In the genomic region with DNA sequence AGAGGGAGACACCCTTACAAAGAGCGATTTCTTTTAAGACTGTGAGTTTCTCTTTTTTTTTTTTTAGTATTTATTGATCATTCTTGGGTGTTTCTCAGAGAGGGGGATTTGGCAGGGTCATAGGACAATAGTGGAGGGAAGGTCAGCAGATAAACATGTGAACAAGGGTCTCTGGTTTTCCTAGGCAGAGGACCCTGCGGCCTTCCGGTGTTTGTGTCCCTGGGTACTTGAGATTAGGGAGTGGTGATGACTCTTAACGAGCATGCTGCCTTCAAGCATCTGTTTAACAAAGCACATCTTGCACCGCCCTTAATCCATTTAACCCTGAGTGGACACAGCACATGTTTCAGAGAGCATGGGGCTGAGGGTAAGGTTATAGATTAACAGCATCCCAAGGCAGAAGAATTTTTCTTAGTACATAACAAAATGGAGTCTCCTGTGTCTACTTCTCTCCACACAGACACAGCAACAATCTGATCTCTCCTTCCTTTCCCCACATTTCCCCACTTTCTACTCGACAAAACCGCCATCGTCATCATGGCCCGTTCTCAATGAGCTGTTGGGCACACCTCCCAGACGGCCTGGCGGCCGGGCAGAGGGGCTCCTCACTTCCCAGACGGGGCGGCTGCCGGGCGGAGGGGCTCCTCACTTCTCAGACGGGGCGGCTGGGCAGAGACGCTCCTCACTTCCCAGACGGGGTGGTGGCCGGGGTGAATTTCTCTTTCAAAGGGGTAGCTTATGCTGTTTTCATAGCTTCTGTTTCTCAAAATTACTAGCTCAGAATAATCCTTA, we compare ENCODE assay signal across 1 cellular context.
A peak's percentile ranks its signal among the peaks of the same experiment; 100 is the strongest.
TF ChIP-seq lines count a peak whose summit lies in the region.
"Not testable (repeated sequence)": the region's sequence is repeated elsewhere in the genome, so short reads cannot be mapped to it uniquely, and the experiment has no call there.

No MANE protein-coding gene starts in this region.

TF ChIP-seq in K562, 482 proteins besides CTCF, POLR2A, EP300 and RAD21 (continued from another document and continues in another):
- TF ChIP-seq, protein P1, sequence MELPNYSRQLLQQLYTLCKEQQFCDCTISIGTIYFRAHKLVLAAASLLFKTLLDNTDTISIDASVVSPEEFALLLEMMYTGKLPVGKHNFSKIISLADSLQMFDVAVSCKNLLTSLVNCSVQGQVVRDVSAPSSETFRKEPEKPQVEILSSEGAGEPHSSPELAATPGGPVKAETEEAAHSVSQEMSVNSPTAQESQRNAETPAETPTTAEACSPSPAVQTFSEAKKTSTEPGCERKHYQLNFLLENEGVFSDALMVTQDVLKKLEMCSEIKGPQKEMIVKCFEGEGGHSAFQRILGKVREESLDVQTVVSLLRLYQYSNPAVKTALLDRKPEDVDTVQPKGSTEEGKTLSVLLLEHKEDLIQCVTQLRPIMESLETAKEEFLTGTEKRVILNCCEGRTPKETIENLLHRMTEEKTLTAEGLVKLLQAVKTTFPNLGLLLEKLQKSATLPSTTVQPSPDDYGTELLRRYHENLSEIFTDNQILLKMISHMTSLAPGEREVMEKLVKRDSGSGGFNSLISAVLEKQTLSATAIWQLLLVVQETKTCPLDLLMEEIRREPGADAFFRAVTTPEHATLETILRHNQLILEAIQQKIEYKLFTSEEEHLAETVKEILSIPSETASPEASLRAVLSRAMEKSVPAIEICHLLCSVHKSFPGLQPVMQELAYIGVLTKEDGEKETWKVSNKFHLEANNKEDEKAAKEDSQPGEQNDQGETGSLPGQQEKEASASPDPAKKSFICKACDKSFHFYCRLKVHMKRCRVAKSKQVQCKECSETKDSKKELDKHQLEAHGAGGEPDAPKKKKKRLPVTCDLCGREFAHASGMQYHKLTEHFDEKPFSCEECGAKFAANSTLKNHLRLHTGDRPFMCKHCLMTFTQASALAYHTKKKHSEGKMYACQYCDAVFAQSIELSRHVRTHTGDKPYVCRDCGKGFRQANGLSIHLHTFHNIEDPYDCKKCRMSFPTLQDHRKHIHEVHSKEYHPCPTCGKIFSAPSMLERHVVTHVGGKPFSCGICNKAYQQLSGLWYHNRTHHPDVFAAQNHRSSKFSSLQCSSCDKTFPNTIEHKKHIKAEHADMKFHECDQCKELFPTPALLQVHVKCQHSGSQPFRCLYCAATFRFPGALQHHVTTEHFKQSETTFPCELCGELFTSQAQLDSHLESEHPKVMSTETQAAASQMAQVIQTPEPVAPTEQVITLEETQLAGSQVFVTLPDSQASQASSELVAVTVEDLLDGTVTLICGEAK (IDR thresholded peaks at IDR 0.05): peak; percentile 59; the same call in 1 of the 2 replicates
- TF ChIP-seq, protein P1 (CRISPR knock-in tag; IDR thresholded peaks at IDR 0.05): not testable (repeated sequence)
- TF ChIP-seq, protein P2, sequence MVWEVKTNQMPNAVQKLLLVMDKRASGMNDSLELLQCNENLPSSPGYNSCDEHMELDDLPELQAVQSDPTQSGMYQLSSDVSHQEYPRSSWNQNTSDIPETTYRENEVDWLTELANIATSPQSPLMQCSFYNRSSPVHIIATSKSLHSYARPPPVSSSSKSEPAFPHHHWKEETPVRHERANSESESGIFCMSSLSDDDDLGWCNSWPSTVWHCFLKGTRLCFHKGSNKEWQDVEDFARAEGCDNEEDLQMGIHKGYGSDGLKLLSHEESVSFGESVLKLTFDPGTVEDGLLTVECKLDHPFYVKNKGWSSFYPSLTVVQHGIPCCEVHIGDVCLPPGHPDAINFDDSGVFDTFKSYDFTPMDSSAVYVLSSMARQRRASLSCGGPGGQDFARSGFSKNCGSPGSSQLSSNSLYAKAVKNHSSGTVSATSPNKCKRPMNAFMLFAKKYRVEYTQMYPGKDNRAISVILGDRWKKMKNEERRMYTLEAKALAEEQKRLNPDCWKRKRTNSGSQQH (CRISPR knock-in tag; IDR thresholded peaks at IDR 0.05): peak; percentile 87; the same call in 1 of the 2 replicates
- TF ChIP-seq, protein P3, sequence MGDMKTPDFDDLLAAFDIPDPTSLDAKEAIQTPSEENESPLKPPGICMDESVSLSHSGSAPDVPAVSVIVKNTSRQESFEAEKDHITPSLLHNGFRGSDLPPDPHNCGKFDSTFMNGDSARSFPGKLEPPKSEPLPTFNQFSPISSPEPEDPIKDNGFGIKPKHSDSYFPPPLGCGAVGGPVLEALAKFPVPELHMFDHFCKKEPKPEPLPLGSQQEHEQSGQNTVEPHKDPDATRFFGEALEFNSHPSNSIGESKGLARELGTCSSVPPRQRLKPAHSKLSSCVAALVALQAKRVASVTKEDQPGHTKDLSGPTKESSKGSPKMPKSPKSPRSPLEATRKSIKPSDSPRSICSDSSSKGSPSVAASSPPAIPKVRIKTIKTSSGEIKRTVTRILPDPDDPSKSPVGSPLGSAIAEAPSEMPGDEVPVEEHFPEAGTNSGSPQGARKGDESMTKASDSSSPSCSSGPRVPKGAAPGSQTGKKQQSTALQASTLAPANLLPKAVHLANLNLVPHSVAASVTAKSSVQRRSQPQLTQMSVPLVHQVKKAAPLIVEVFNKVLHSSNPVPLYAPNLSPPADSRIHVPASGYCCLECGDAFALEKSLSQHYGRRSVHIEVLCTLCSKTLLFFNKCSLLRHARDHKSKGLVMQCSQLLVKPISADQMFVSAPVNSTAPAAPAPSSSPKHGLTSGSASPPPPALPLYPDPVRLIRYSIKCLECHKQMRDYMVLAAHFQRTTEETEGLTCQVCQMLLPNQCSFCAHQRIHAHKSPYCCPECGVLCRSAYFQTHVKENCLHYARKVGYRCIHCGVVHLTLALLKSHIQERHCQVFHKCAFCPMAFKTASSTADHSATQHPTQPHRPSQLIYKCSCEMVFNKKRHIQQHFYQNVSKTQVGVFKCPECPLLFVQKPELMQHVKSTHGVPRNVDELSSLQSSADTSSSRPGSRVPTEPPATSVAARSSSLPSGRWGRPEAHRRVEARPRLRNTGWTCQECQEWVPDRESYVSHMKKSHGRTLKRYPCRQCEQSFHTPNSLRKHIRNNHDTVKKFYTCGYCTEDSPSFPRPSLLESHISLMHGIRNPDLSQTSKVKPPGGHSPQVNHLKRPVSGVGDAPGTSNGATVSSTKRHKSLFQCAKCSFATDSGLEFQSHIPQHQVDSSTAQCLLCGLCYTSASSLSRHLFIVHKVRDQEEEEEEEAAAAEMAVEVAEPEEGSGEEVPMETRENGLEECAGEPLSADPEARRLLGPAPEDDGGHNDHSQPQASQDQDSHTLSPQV (IDR thresholded peaks at IDR 0.05): peak; percentile 99
- TF ChIP-seq ZNF589 (CRISPR knock-in tag; IDR thresholded peaks at IDR 0.05; ENCODE audit: low read depth): peak; percentile 86; the same call in 1 of the 2 replicates
- peak; percentile 77; the same call in 1 of the 2 replicates for TF ChIP-seq ZNF668 (CRISPR knock-in tag; IDR thresholded peaks at IDR 0.05)
- TF ChIP-seq NR4A1 (CRISPR knock-in tag; IDR thresholded peaks at IDR 0.05); NR2C1 (IDR thresholded peaks at IDR 0.05): not testable (repeated sequence)
- peak; percentile 95 for TF ChIP-seq NR4A1 (tag; IDR thresholded peaks at IDR 0.05)
- peak; percentile 69; the same call in 1 of the 2 replicates for TF ChIP-seq NFXL1 (CRISPR knock-in tag; IDR thresholded peaks at IDR 0.05)
- TF ChIP-seq, protein P4, sequence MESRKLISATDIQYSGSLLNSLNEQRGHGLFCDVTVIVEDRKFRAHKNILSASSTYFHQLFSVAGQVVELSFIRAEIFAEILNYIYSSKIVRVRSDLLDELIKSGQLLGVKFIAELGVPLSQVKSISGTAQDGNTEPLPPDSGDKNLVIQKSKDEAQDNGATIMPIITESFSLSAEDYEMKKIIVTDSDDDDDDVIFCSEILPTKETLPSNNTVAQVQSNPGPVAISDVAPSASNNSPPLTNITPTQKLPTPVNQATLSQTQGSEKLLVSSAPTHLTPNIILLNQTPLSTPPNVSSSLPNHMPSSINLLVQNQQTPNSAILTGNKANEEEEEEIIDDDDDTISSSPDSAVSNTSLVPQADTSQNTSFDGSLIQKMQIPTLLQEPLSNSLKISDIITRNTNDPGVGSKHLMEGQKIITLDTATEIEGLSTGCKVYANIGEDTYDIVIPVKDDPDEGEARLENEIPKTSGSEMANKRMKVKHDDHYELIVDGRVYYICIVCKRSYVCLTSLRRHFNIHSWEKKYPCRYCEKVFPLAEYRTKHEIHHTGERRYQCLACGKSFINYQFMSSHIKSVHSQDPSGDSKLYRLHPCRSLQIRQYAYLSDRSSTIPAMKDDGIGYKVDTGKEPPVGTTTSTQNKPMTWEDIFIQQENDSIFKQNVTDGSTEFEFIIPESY (CRISPR knock-in tag; IDR thresholded peaks at IDR 0.05): 0 out of 2 replicates have a peak, but pooled peaks have one; percentile 14
- TF ChIP-seq TAF9B (IDR thresholded peaks at IDR 0.05; ENCODE audit: partially characterized antibody): peak; percentile 35
- TF ChIP-seq ZBTB17 (CRISPR knock-in tag; IDR thresholded peaks at IDR 0.05): peak; percentile 88
- TF ChIP-seq SOX6 (IDR thresholded peaks at IDR 0.05): peak; percentile 78
- peak; percentile 84 for TF ChIP-seq CXXC5 (CRISPR knock-in tag; IDR thresholded peaks at IDR 0.05)
- TF ChIP-seq LCOR (CRISPR knock-in tag; IDR thresholded peaks at IDR 0.05): 0 out of 2 replicates have a peak, but pooled peaks have one; percentile 13
- peak; percentile 90 for TF ChIP-seq ZNF175 (CRISPR knock-in tag; IDR thresholded peaks at IDR 0.05; ENCODE audit: low read depth)
- peak; percentile 78; the same call in 1 of the 2 replicates for TF ChIP-seq ZNF133 (CRISPR knock-in tag; IDR thresholded peaks at IDR 0.05)
- TF ChIP-seq, protein P5, sequence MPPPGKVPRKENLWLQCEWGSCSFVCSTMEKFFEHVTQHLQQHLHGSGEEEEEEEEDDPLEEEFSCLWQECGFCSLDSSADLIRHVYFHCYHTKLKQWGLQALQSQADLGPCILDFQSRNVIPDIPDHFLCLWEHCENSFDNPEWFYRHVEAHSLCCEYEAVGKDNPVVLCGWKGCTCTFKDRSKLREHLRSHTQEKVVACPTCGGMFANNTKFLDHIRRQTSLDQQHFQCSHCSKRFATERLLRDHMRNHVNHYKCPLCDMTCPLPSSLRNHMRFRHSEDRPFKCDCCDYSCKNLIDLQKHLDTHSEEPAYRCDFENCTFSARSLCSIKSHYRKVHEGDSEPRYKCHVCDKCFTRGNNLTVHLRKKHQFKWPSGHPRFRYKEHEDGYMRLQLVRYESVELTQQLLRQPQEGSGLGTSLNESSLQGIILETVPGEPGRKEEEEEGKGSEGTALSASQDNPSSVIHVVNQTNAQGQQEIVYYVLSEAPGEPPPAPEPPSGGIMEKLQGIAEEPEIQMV (tag; conservative IDR thresholded peaks at IDR 0.05; ENCODE audit: low read depth): peak; percentile 85
- peak; percentile 82; the same call in 1 of the 2 replicates for TF ChIP-seq ERF (CRISPR knock-in tag; IDR thresholded peaks at IDR 0.05)
- peak; percentile 64 for TF ChIP-seq POLR2H (tag; IDR thresholded peaks at IDR 0.05; ENCODE audit: low read depth)
- peak; percentile 43; the same call in 1 of the 2 replicates for TF ChIP-seq RNF2 (IDR thresholded peaks at IDR 0.05)
- TF ChIP-seq L3MBTL2 (IDR thresholded peaks at IDR 0.05): peak; percentile 83
- TF ChIP-seq RAD51 (IDR thresholded peaks at IDR 0.05; ENCODE audit: borderline replicate concordance, low read depth): peak; percentile 35; the same call in 1 of the 2 replicates
- TF ChIP-seq BRD9 (IDR thresholded peaks at IDR 0.05; ENCODE audit: low read depth, partially characterized antibody): peak; percentile 70
- peak; percentile 83 for TF ChIP-seq NR2C1 (tag; IDR thresholded peaks at IDR 0.05)
- TF ChIP-seq, protein P6, sequence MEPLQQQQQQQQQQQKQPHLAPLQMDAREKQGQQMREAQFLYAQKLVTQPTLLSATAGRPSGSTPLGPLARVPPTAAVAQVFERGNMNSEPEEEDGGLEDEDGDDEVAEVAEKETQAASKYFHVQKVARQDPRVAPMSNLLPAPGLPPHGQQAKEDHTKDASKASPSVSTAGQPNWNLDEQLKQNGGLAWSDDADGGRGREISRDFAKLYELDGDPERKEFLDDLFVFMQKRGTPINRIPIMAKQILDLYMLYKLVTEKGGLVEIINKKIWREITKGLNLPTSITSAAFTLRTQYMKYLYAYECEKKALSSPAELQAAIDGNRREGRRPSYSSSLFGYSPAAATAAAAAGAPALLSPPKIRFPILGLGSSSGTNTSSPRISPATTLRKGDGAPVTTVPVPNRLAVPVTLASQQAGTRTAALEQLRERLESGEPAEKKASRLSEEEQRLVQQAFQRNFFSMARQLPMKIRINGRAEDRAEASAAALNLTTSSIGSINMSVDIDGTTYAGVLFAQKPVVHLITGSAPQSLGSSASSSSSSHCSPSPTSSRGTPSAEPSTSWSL (CRISPR knock-in tag; IDR thresholded peaks at IDR 0.05; ENCODE audit: borderline replicate concordance): 0 out of 2 replicates have a peak, but pooled peaks have one; percentile 28
- peak; percentile 74 for TF ChIP-seq E2F3 (CRISPR knock-in tag; IDR thresholded peaks at IDR 0.05)
- TF ChIP-seq, protein P7, sequence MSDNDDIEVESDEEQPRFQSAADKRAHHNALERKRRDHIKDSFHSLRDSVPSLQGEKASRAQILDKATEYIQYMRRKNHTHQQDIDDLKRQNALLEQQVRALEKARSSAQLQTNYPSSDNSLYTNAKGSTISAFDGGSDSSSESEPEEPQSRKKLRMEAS (CRISPR knock-in tag; IDR thresholded peaks at IDR 0.05): peak; percentile 80; the same call in 1 of the 2 replicates
- peak; percentile 85; the same call in 1 of the 2 replicates for TF ChIP-seq SMAD3 (CRISPR knock-in tag; conservative IDR thresholded peaks at IDR 0.05)
- peak; percentile 98 for TF ChIP-seq DMBX1 (CRISPR knock-in tag; IDR thresholded peaks at IDR 0.05; ENCODE audit: borderline replicate concordance)
- TF ChIP-seq NFRKB (IDR thresholded peaks at IDR 0.05; ENCODE audit: low read depth): peak; percentile 84
